ENCODE assay signal across 8 cellular contexts in genomic region chr14:58152569-58152857, GRCh38. TPM values are rescaled to one million over a fixed set of nuclear protein-coding genes. Genes with fewer than 3 reads are reported as not detected.
DNase-seq lines count a peak whose midpoint lies in the region; ATAC-seq, FAIRE-seq and TF ChIP-seq lines count a peak whose summit lies in the region.

No MANE protein-coding gene starts in this region.

- TF ChIP-seq CTCF in WTC11 (IDR thresholded peaks at IDR 0.05): no peak

- H3K4me1 ChIP-seq in iPS DF 6.9 (ENCODE audit: control insufficient read depth, insufficient read depth, low read length) (0 out of 2 replicates have a peak, but pooled peaks cover 1% of the 10 kb centered on the region), stomach smooth muscle (ENCODE audit: control insufficient read depth, insufficient read depth, low read length) (peaks cover 17% of the 10 kb centered on the region)

- peak overlapping the region; percentile 54 to 66 for H3K9ac ChIP-seq in stomach smooth muscle (ENCODE audit: low read length in 2 of 2)

- CTCF ChIA-PET in WTC11 (lab: Charles Lee): interaction anchor here (0.9 to 1.6 kb wide), 4 partner anchors 8 to 44 kb away, joined by 3 to 5 read pairs (median 4); no protein-coding TSS in a partner anchor

- H3K9me3 Mint-ChIP-seq in T-helper 2 cell treated with Interferon-gamma antibody and Interleukin-4, amounts not matched to agents 5 μg/mL and 100 μg/mL, for 36 hours: no peaks in the 10 kb centered on the region
- no peaks in the 10 kb centered on the region for H3K9me3 Mint-ChIP-seq in WTC11

- WGBS in iPS DF 6.9 (ENCODE audit: insufficient coverage, insufficient read length): no CpG with 5 or more reads among the region's 8 CpGs

- POLR2A ChIA-PET in WTC11 (lab: Charles Lee): no interaction called here

- peak; percentile 1 for ATAC-seq in WTC11

- peaks cover 61% of the 10 kb centered on the region for H3K27me3 Mint-ChIP-seq in T-helper 2 cell treated with Interferon-gamma antibody and Interleukin-4, amounts not matched to agents 5 μg/mL and 100 μg/mL, for 36 hours (ENCODE audit: low read depth)
- peaks cover 34% of the 10 kb centered on the region for H3K27me3 Mint-ChIP-seq in WTC11 (ENCODE audit: low read depth)

- H3K9me3 ChIP-seq in iPS DF 6.9 (ENCODE audit: control insufficient read depth, insufficient read depth, low read length) (no peaks in the 10 kb centered on the region), stomach smooth muscle (ENCODE audit: control insufficient read depth in 2 of 2, low read length in 2 of 2) (no peaks in the 10 kb centered on the region)

- no peak for DNase-seq in T-helper 2 cell treated with Interferon-gamma antibody and Interleukin-4, amounts not matched to agents 5 μg/mL and 100 μg/mL, for 36 hours (ENCODE audit: low spot score)
- DNase-seq in T-helper 2 cell (no peak), WTC11 (ENCODE audit: low spot score) (no peak), iPS DF 6.9 (ENCODE audit: low read depth, low spot score) (no peak), NCI-H774 (lab: John Stamatoyannopoulos, UW) (no peak), urothelium cell line (ENCODE audit: low spot score) (no peak), HCEC 1CT (no peak)

- FAIRE-seq in urothelium cell line (lab: Jason Lieb, UNC): no peak

- H3K4me1 Mint-ChIP-seq in T-helper 2 cell treated with Interferon-gamma antibody and Interleukin-4, amounts not matched to agents 5 μg/mL and 100 μg/mL, for 36 hours (ENCODE audit: low read depth): peaks cover 13% of the 10 kb centered on the region
- peaks cover 35% of the 10 kb centered on the region for H3K4me1 Mint-ChIP-seq in WTC11

- H3K36me3 ChIP-seq in iPS DF 6.9 (ENCODE audit: control insufficient read depth, insufficient read depth, low read length) (no peaks in the 10 kb centered on the region), stomach smooth muscle (ENCODE audit: control insufficient read depth in 2 of 2, insufficient read depth in 2 of 2, low read length in 2 of 2) (no peaks in the 10 kb centered on the region)

- peak overlapping the region; percentile 75; the same call in 1 of the 2 replicates for H3K4me3 ChIP-seq in iPS DF 6.9 (ENCODE audit: low read length)
- H3K4me3 ChIP-seq in stomach smooth muscle (ENCODE audit: low read length in 2 of 2): peak overlapping the region; percentile 85 to 91

- peak overlapping the region; percentile 78 for H3K4me3 Mint-ChIP-seq in T-helper 2 cell treated with Interferon-gamma antibody and Interleukin-4, amounts not matched to agents 5 μg/mL and 100 μg/mL, for 36 hours
- H3K4me3 Mint-ChIP-seq in WTC11: peak overlapping the region; percentile 79

- H3K27ac ChIP-seq in iPS DF 6.9 (ENCODE audit: low read length): no peak overlapping the region
- no peak overlapping the region for H3K27ac ChIP-seq in stomach smooth muscle (ENCODE audit: low read length)

- H3K27me3 ChIP-seq in iPS DF 6.9 (ENCODE audit: control insufficient read depth, insufficient read depth, low read length) (no peaks in the 10 kb centered on the region), stomach smooth muscle (ENCODE audit: control insufficient read depth in 1 of 2, insufficient read depth in 2 of 2, low read length in 2 of 2) (peaks cover 0 to 2% of the 10 kb centered on the region in 2 donors)

- H3K36me3 Mint-ChIP-seq in T-helper 2 cell treated with Interferon-gamma antibody and Interleukin-4, amounts not matched to agents 5 μg/mL and 100 μg/mL, for 36 hours (ENCODE audit: low read depth): no peaks in the 10 kb centered on the region
- no peaks in the 10 kb centered on the region for H3K36me3 Mint-ChIP-seq in WTC11

- no peak overlapping the region for H3K27ac Mint-ChIP-seq in T-helper 2 cell treated with Interferon-gamma antibody and Interleukin-4, amounts not matched to agents 5 μg/mL and 100 μg/mL, for 36 hours
- no peak overlapping the region for H3K27ac Mint-ChIP-seq in WTC11

TF ChIP-seq in WTC11, 78 proteins besides CTCF, POLR2A, EP300 and RAD21:
- no peak for TF ChIP-seq GABPB1 (CRISPR knock-in tag; IDR thresholded peaks at IDR 0.05)

RNA-seq across cellular contexts. Expression of gene ARMH4, which starts 0.5 kb away (rescaled TPM):
- 11.8 to 12.2 TPM (median 12.1 TPM) in 3 replicates for total RNA-seq in WTC11 (2021)

RNA-seq across cellular contexts. Expression of gene ACTR10, which starts 47.4 kb away (rescaled TPM):
- total RNA-seq in WTC11 (2021): 30.9 to 35.5 TPM (median 32.5 TPM) in 3 replicates
